In the genomic region with DNA sequence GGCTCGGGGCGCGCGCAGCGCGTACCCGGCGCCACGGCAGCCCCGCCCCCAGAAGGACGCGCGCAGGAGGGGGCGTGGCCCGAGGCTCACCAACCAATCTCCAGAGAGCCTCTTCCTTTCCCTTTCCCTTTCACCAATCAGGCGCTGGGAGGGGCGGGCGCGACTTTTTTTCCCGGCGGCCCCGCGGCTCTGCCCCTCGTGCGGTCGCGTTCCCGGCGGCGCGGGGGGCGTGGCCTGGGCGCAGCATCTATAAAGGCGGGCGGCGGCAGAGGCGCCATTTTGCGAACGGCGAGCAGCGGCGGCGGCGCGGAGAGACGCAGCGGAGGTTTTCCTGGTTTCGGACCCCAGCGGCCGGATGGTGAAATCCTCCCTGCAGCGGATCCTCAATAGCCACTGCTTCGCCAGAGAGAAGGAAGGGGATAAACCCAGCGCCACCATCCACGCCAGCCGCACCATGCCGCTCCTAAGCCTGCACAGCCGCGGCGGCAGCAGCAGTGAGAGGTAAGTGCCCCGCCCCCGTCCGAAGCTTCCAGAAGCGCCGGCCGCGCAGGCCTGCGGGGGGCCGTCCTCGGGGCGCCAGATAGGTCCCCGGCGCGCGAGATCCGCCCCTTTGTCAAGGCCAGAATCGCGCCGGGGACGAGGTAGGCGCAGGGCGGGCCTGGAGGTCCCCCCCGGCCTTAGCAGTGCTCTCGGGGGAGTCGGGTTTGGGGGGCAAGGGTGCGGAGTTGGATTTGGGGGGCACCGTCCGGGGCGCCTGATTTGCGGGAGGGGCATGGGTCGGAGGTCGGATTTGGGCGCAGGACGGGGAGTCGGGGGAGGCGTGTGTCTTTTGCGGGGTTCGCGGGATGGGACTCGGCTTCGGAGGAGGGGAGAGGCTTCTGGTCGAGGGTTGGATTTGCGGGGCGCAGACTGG, we compare ENCODE assay signal across 8 cellular contexts. TPM values are rescaled to one million over a fixed set of nuclear protein-coding genes. Genes with fewer than 3 reads are reported as not detected.
A peak's percentile ranks its signal among the peaks of the same experiment; 100 is the strongest.
DNase-seq lines count a peak whose midpoint lies in the region; ATAC-seq and TF ChIP-seq lines count a peak whose summit lies in the region.

No MANE protein-coding gene starts in this region.

- H3K36me3 ChIP-seq in HCT116 (ENCODE audit: control insufficient read depth in 1 of 2, insufficient read depth in 2 of 2, low read length in 2 of 2), result peaks cover 12 to 28% of the 10 kb centered on the region in 2 experiments; a peak in 2 of 4 replicates

- peak overlapping the region; percentile 99 for H3K9ac ChIP-seq in HCT116 (ENCODE audit: low read length)

- TF ChIP-seq POLR2A in HCT116 (IDR thresholded peaks at IDR 0.05; ENCODE audit: borderline replicate concordance, extremely low read depth, insufficient read depth, insufficient read length), result peak; percentile 96

- in situ Hi-C loops in SK-MEL-5 (cut with HindIII; ENCODE audit: low pct_unique_long_range_greater_than_20kb, low sequenced_read_pairs), result no loop called here

- BruUV-seq in HCT116 (replicated peaks; lab: Mats Ljungman, UMichigan), result TSS peak; percentile 76

- peaks cover 50% of the 10 kb centered on the region for H3K79me2 ChIP-seq in HCT116 (ENCODE audit: insufficient read depth, low read length)

- RAD21 ChIA-PET in HCT116 (lab: Charles Lee; ENCODE audit: low non-redundant PET in 1 of 2, low total read pairs in 2 of 2, uncharacterized antibody in 2 of 2, unreplicated experiment in 2 of 2), result no interaction called here

- no peaks in the 10 kb centered on the region for H3K27me3 ChIP-seq in HCT116 (ENCODE audit: insufficient read depth, low read length)

- ATAC-seq in HCT116, result peak; percentile 87

- H2AFZ ChIP-seq in HCT116 (ENCODE audit: low read depth, low read length, poor library complexity, severe bottlenecking), result no peak overlapping the region

- POLR2A ChIA-PET in HCT116 (lab: Charles Lee), result interaction anchor here (0.8 to 1.3 kb wide), 4 partner anchors 8 to 128 kb away, joined by 3 to 4 read pairs (median 4); no protein-coding TSS in a partner anchor

- TF ChIP-seq CTCF in HCT116 (IDR thresholded peaks at IDR 0.05 in 2 of 3, conservative IDR thresholded peaks at IDR 0.05 in 1 of 3; ENCODE audit: borderline replicate concordance in 1 of 3, insufficient read depth in 1 of 3, low read depth in 2 of 3, low read length in 2 of 3), result peak in 1 of 3 experiments; percentile 7; a peak in 1 of 6 replicates

- H3K27ac ChIP-seq in HCT116 (ENCODE audit: low read depth, low read length) (peak overlapping the region; percentile 98), temporal lobe (ENCODE audit: low read depth, low read length) (peak overlapping the region; percentile 93)

- no peaks in the 10 kb centered on the region for H3K9me3 ChIP-seq in HCT116 (ENCODE audit: control insufficient read depth in 1 of 2, insufficient read depth in 1 of 2, low read depth in 1 of 2, low read length in 2 of 2)

- CTCF ChIA-PET in HCT116 (lab: Charles Lee), result interaction anchor here (1.4 kb wide), 1 partner anchor 9 kb away, joined by 4 read pairs; no protein-coding TSS in a partner anchor

- peak overlapping the region; percentile 87 for H3K4me2 ChIP-seq in HCT116 (ENCODE audit: low read length)

- H3K4me1 ChIP-seq in HCT116 (ENCODE audit: control insufficient read depth in 1 of 2, insufficient read depth in 2 of 2, low read length in 2 of 2), result peaks cover 22 to 49% of the 10 kb centered on the region in 2 experiments

- peak overlapping the region; percentile 97 to 98 for H3K4me3 ChIP-seq in HCT116 (replicated peaks in 1 of 2; ENCODE audit: low read depth in 1 of 2, low read length in 2 of 2)

- H3K9me2 ChIP-seq in HCT116 (ENCODE audit: insufficient read depth), result no peaks in the 10 kb centered on the region

- intact Hi-C loops in HCT116 (cut with micrococcal nuclease), result loop anchor here (5.0 kb wide), 1 partner anchor 102 kb away; no protein-coding TSS in a partner anchor

- peaks cover 18% of the 10 kb centered on the region; the same call in 1 of the 2 replicates for H4K20me1 ChIP-seq in HCT116 (ENCODE audit: insufficient read depth)

- peak; percentile 93 for DNase-seq in GDM1 (lab: John Stamatoyannopoulos, UW)
- peak; percentile 85 for DNase-seq in HCT116 (ENCODE audit: low read depth, low spot score)
- DNase-seq in NAMALWA (ENCODE audit: low spot score), result peak; percentile 96
- peak; percentile 93 for DNase-seq in SK-MEL-5 (ENCODE audit: low read depth, low spot score)
- DNase-seq in activated naive CD4-positive, alpha-beta T cell treated with anti-CD3 and anti-CD28 coated beads, Interleukin-2, amount 50 U/mL, for 16 hours, result peak; percentile 99
- peak; percentile 96 for DNase-seq in globus pallidus (ENCODE audit: low spot score)
- DNase-seq in occipital lobe (lab: John Stamatoyannopoulos, UW), result peak; percentile 97

- no peak for TF ChIP-seq RAD21 in HCT116 (IDR thresholded peaks at IDR 0.05; ENCODE audit: low read depth)

TF ChIP-seq in HCT116, 20 proteins besides CTCF, POLR2A, EP300 and RAD21 (continues in another document):
- TF ChIP-seq SRF (IDR thresholded peaks at IDR 0.05; ENCODE audit: low read depth) (no peak), JUND (IDR thresholded peaks at IDR 0.05) (peak; percentile 43; the same call in 1 of the 2 replicates), ATF3 (IDR thresholded peaks at IDR 0.05) (no peak), ZBTB33 (IDR thresholded peaks at IDR 0.05; ENCODE audit: extremely low read depth, insufficient replicate concordance, low read length) (peak; percentile 31), TCF7L2 (IDR thresholded peaks at IDR 0.05; ENCODE audit: borderline replicate concordance, extremely low read depth, insufficient read depth, insufficient read length) (no peak), EGR1 (IDR thresholded peaks at IDR 0.05; ENCODE audit: low read depth) (peak; percentile 90), ZNF274 (IDR thresholded peaks at IDR 0.05; ENCODE audit: low read depth, low read length) (no peak), MAX (IDR thresholded peaks at IDR 0.05) (peak; percentile 76), POLR2AphosphoS5 (IDR thresholded peaks at IDR 0.05; ENCODE audit: low read depth, low read length) (peak; percentile 100), SP1 (IDR thresholded peaks at IDR 0.05; ENCODE audit: low read depth) (peak; percentile 94), ZFX (IDR thresholded peaks at IDR 0.05) (peak; percentile 18; the same call in 1 of the 2 replicates), CEBPB (IDR thresholded peaks at IDR 0.05; ENCODE audit: low read depth) (no peak), EZH2phosphoT487 (IDR thresholded peaks at IDR 0.05; ENCODE audit: borderline replicate concordance) (no peak), ELF1 (IDR thresholded peaks at IDR 0.05; ENCODE audit: borderline replicate concordance, low read depth) (no peak)

RNA-seq across cellular contexts. Expression of gene PEAK3, which starts 12.5 kb away (rescaled TPM):
- not detected for total RNA-seq in HCT116 (2021; ENCODE audit: unreplicated experiment)
- 0.11 and 0.13 TPM in 2 replicates for polyA plus RNA-seq in HCT116 (2012)
- total RNA-seq in SK-MEL-5 (2014; rRNA removed; shearing (Covaris generic)), result not detected in 2 replicates
- polyA plus RNA-seq in SK-MEL-5 (2015; cell fraction: cytosol; rRNA removed), result not detected in 2 replicates
- not detected in 2 replicates for polyA plus RNA-seq in SK-MEL-5 (2015; cell fraction: nucleus; rRNA removed)
- total RNA-seq in occipital lobe, result not detected
- total RNA-seq in temporal lobe, result under 0.01 TPM

RNA-seq across cellular contexts. Expression of gene JSRP1, which starts 13.3 kb away (rescaled TPM):
- 0.30 TPM for total RNA-seq in HCT116 (2021; ENCODE audit: unreplicated experiment)
- polyA plus RNA-seq in HCT116 (2012), result 1.3 and 1.5 TPM in 2 replicates
- total RNA-seq in SK-MEL-5 (2014; rRNA removed; shearing (Covaris generic)), result 0.19 and 0.29 TPM in 2 replicates
- polyA plus RNA-seq in SK-MEL-5 (2015; cell fraction: cytosol; rRNA removed), result 0.38 and 0.44 TPM in 2 replicates
- not detected in 2 replicates for polyA plus RNA-seq in SK-MEL-5 (2015; cell fraction: nucleus; rRNA removed)
- total RNA-seq in occipital lobe, result not detected
- not detected for total RNA-seq in temporal lobe

RNA-seq across cellular contexts. Expression of gene AMH, which starts 20.4 kb away (rescaled TPM):
- total RNA-seq in HCT116 (2021; ENCODE audit: unreplicated experiment) (42.8 TPM), occipital lobe (not detected), temporal lobe (0.74 TPM)
- 14.0 and 14.4 TPM in 2 replicates for polyA plus RNA-seq in HCT116 (2012)
- total RNA-seq in SK-MEL-5 (2014; rRNA removed; shearing (Covaris generic)), result 1.5 and 1.6 TPM in 2 replicates
- polyA plus RNA-seq in SK-MEL-5 (2015; cell fraction: cytosol; rRNA removed), result 1.6 and 1.7 TPM in 2 replicates
- 26.0 and 38.4 TPM in 2 replicates for polyA plus RNA-seq in SK-MEL-5 (2015; cell fraction: nucleus; rRNA removed)

RNA-seq across cellular contexts. Expression of gene SF3A2, which starts 32.9 kb away (rescaled TPM):
- total RNA-seq in HCT116 (2021; ENCODE audit: unreplicated experiment) (166 TPM), occipital lobe (26.4 TPM), temporal lobe (36.6 TPM)
- polyA plus RNA-seq in HCT116 (2012), result 139 and 153 TPM in 2 replicates
- total RNA-seq in SK-MEL-5 (2014; rRNA removed; shearing (Covaris generic)), result 14.6 and 15.6 TPM in 2 replicates
- polyA plus RNA-seq in SK-MEL-5 (2015; cell fraction: cytosol; rRNA removed), result 30.9 and 40.3 TPM in 2 replicates
- 56.0 and 86.5 TPM in 2 replicates for polyA plus RNA-seq in SK-MEL-5 (2015; cell fraction: nucleus; rRNA removed)

RNA-seq across cellular contexts. Expression of gene PLEKHJ1, which starts 33.4 kb away (rescaled TPM):
- total RNA-seq in HCT116 (2021; ENCODE audit: unreplicated experiment) (88.2 TPM), occipital lobe (35.7 TPM), temporal lobe (42.0 TPM)
- 62.8 and 76.0 TPM in 2 replicates for polyA plus RNA-seq in HCT116 (2012)
- total RNA-seq in SK-MEL-5 (2014; rRNA removed; shearing (Covaris generic)), result 44.5 and 45.8 TPM in 2 replicates
- 74.3 and 75.1 TPM in 2 replicates for polyA plus RNA-seq in SK-MEL-5 (2015; cell fraction: cytosol; rRNA removed)
- 105 and 115 TPM in 2 replicates for polyA plus RNA-seq in SK-MEL-5 (2015; cell fraction: nucleus; rRNA removed)

Comparison
In these comparisons a context has a peak if more than half of its experiments do, and no peak if none do; other contexts are left out.
1. Peak in every context shown above with its lines: DNase-seq, ATAC-seq, H3K4me3 ChIP-seq and H3K27ac ChIP-seq.
2. RNA of gene AMH, which starts 20.4 kb away (total RNA-seq): 42.8 TPM in HCT116 (single experiment); 1.5 to 1.6 TPM in SK-MEL-5, 0.74 TPM in temporal lobe (single experiment) and not detected in occipital lobe (single experiment); every median in the first group is over 10 times any median in the second.